Comparison of ENCODE assay signal across 19 cellular contexts in genomic region chr7:4837041-4837813, GRCh38. TPM values are rescaled to one million over a fixed set of nuclear protein-coding genes. Genes with fewer than 3 reads are reported as not detected.
DNase-seq lines count a peak whose midpoint lies in the region; ATAC-seq and TF ChIP-seq lines count a peak whose summit lies in the region.
"Had no signal": no experiment of that assay in that cellular context is flagged by ENCODE, and none has a peak within 500 bp of the region (broad histone marks: within the 10 kb centered on the region; RNA-seq: fewer than 3 reads in every experiment).

No MANE protein-coding gene starts in this region.

- H3K27me3 ChIP-seq in right atrium auricular region (no peaks in the 10 kb centered on the region), ectodermal cell (ENCODE audit: control insufficient read depth, insufficient read depth, low read length, poor library complexity, severe bottlenecking) (no peaks in the 10 kb centered on the region)

- H3K36me3 ChIP-seq in right atrium auricular region = peaks cover 8% of the 10 kb centered on the region
- H3K36me3 ChIP-seq in ectodermal cell (ENCODE audit: control insufficient read depth, insufficient read depth, low read length) = no peaks in the 10 kb centered on the region

- H3K9me3 ChIP-seq in right atrium auricular region (no peaks in the 10 kb centered on the region), ectodermal cell (ENCODE audit: control insufficient read depth, low read length) (no peaks in the 10 kb centered on the region)

- H3K4me1 ChIP-seq in right atrium auricular region = peaks cover 0 to 11% of the 10 kb centered on the region in 2 donors
- H3K4me1 ChIP-seq in ectodermal cell (ENCODE audit: control insufficient read depth, insufficient read depth, low read length) = peaks cover 19% of the 10 kb centered on the region
- H3K4me1 ChIP-seq: parathyroid adenoma had no signal

- POLR2A ChIA-PET in activated CD4-positive, alpha-beta memory T cell treated with anti-CD3 and anti-CD28 coated beads, Interleukin-2, amount 10 ng/mL, durations not matched to agents 7 days and 5 days (lab: Charles Lee) = no interaction called here

- ATAC-seq in natural killer cell treated with Interleukin-12 subunit alpha and Interleukin-12 subunit beta and Interleukin-15 and Interleukin-18, amount 100 ng/mL, for 72 hours = peak; percentile 9 to 38
- no peak for ATAC-seq in GM18861 (IDR thresholded peaks at IDR 0.05; ENCODE audit: unreplicated experiment)
- ATAC-seq: activated CD4-positive, CD25-positive, alpha-beta regulatory T cell treated with anti-CD3 and anti-CD28 coated beads, Interleukin-2, amount 50 U/mL, for 24 hours had no signal

- no peaks in the 10 kb centered on the region for H3K36me3 Mint-ChIP-seq in natural killer cell treated with Interleukin-12 subunit alpha and Interleukin-12 subunit beta and Interleukin-15 and Interleukin-18, amount 100 ng/mL, for 72 hours
- no peaks in the 10 kb centered on the region for H3K36me3 Mint-ChIP-seq in activated CD4-positive, alpha-beta memory T cell treated with anti-CD3 and anti-CD28 coated beads, Interleukin-2, amount 10 ng/mL, durations not matched to agents 7 days and 5 days (ENCODE audit: low read depth)
- H3K36me3 Mint-ChIP-seq in activated T-cell treated with anti-CD3 and anti-CD28 coated beads, Interleukin-2, amount 50 U/mL, for 24 hours (ENCODE audit: low read depth) = no peaks in the 10 kb centered on the region
- H3K36me3 Mint-ChIP-seq: CD4-positive, alpha-beta memory T cell; IgD-negative memory B cell had no signal

- H3K27ac ChIP-seq in right atrium auricular region (no peak overlapping the region), ectodermal cell (ENCODE audit: insufficient read depth, low read depth, low read length, poor library complexity, severe bottlenecking) (peak overlapping the region; percentile 44)
- H3K27ac ChIP-seq: parathyroid adenoma had no signal

- H3K9me3 Mint-ChIP-seq in natural killer cell treated with Interleukin-12 subunit alpha and Interleukin-12 subunit beta and Interleukin-15 and Interleukin-18, amount 100 ng/mL, for 72 hours = no peaks in the 10 kb centered on the region
- H3K9me3 Mint-ChIP-seq in activated CD4-positive, alpha-beta memory T cell treated with anti-CD3 and anti-CD28 coated beads, Interleukin-2, amount 10 ng/mL, durations not matched to agents 7 days and 5 days = no peaks in the 10 kb centered on the region
- no peaks in the 10 kb centered on the region for H3K9me3 Mint-ChIP-seq in activated T-cell treated with anti-CD3 and anti-CD28 coated beads, Interleukin-2, amount 50 U/mL, for 24 hours
- H3K9me3 Mint-ChIP-seq: CD4-positive, alpha-beta memory T cell; IgD-negative memory B cell; stimulated activated naive CD8-positive, alpha-beta T cell treated with anti-CD3 and anti-CD28 coated beads, Interleukin-15, Interleukin-2, amounts not matched to agents 100 ng/mL and 50 ng/mL, for 24 hours had no signal

- CTCF ChIA-PET in activated CD4-positive, alpha-beta memory T cell treated with anti-CD3 and anti-CD28 coated beads, Interleukin-2, amount 10 ng/mL, durations not matched to agents 7 days and 5 days (lab: Charles Lee) = no interaction called here

- no peak overlapping the region for H3K27ac Mint-ChIP-seq in natural killer cell treated with Interleukin-12 subunit alpha and Interleukin-12 subunit beta and Interleukin-15 and Interleukin-18, amount 100 ng/mL, for 72 hours
- H3K27ac Mint-ChIP-seq in activated CD4-positive, alpha-beta memory T cell treated with anti-CD3 and anti-CD28 coated beads, Interleukin-2, amount 10 ng/mL, durations not matched to agents 7 days and 5 days = no peak overlapping the region
- no peak overlapping the region for H3K27ac Mint-ChIP-seq in activated T-cell treated with anti-CD3 and anti-CD28 coated beads, Interleukin-2, amount 50 U/mL, for 24 hours
- H3K27ac Mint-ChIP-seq: IgD-negative memory B cell; stimulated activated naive CD8-positive, alpha-beta T cell treated with anti-CD3 and anti-CD28 coated beads, Interleukin-15, Interleukin-2, amounts not matched to agents 100 ng/mL and 50 ng/mL, for 24 hours had no signal

- DNase-seq in cardiac septum (ENCODE audit: low spot score) (peak; percentile 51), right atrium auricular region (ENCODE audit: low spot score) (no peak)
- no peak for DNase-seq in natural killer cell treated with Interleukin-12 subunit alpha and Interleukin-12 subunit beta and Interleukin-15 and Interleukin-18, amount 100 ng/mL, for 72 hours (ENCODE audit: low spot score)
- no peak for DNase-seq in activated CD4-positive, alpha-beta memory T cell treated with anti-CD3 and anti-CD28 coated beads, Interleukin-2, amount 10 ng/mL, durations not matched to agents 7 days and 5 days
- DNase-seq in stimulated activated CD8-positive, alpha-beta memory T cell treated with anti-CD3 and anti-CD28 coated beads, Interleukin-4, amount 100 ng/mL, for 48 hours = no peak
- no peak for DNase-seq in activated T-cell treated with anti-CD3 and anti-CD28 coated beads, Interleukin-2, amount 50 U/mL, for 24 hours
- DNase-seq: activated naive CD4-positive, alpha-beta T cell; anterior cingulate cortex; CD4-positive, alpha-beta memory T cell; kidney; stimulated activated CD4-positive, alpha-beta T cell treated with anti-CD3 and anti-CD28 coated beads, Interleukin-12 subunit alpha, Interleukin-12 subunit beta, amount 100 ng/mL, for 4 hours had no signal

- H3K4me3 ChIP-seq in right atrium auricular region (no peak overlapping the region), ectodermal cell (ENCODE audit: insufficient read depth, low read depth, low read length) (no peak overlapping the region)

- no peak for TF ChIP-seq CTCF in right atrium auricular region (IDR thresholded peaks at IDR 0.05)

- no peaks in the 10 kb centered on the region for H3K27me3 Mint-ChIP-seq in natural killer cell treated with Interleukin-12 subunit alpha and Interleukin-12 subunit beta and Interleukin-15 and Interleukin-18, amount 100 ng/mL, for 72 hours
- no peaks in the 10 kb centered on the region for H3K27me3 Mint-ChIP-seq in activated CD4-positive, alpha-beta memory T cell treated with anti-CD3 and anti-CD28 coated beads, Interleukin-2, amount 10 ng/mL, durations not matched to agents 7 days and 5 days
- H3K27me3 Mint-ChIP-seq in activated T-cell treated with anti-CD3 and anti-CD28 coated beads, Interleukin-2, amount 50 U/mL, for 24 hours = no peaks in the 10 kb centered on the region
- H3K27me3 Mint-ChIP-seq: IgD-negative memory B cell; stimulated activated naive CD8-positive, alpha-beta T cell treated with anti-CD3 and anti-CD28 coated beads, Interleukin-15, Interleukin-2, amounts not matched to agents 100 ng/mL and 50 ng/mL, for 24 hours had no signal

- peaks cover 0 to 3% of the 10 kb centered on the region in 2 donors for H3K4me1 Mint-ChIP-seq in natural killer cell treated with Interleukin-12 subunit alpha and Interleukin-12 subunit beta and Interleukin-15 and Interleukin-18, amount 100 ng/mL, for 72 hours (ENCODE audit: low read depth in 2 of 2)
- H3K4me1 Mint-ChIP-seq in activated CD4-positive, alpha-beta memory T cell treated with anti-CD3 and anti-CD28 coated beads, Interleukin-2, amount 10 ng/mL, durations not matched to agents 7 days and 5 days = no peaks in the 10 kb centered on the region
- H3K4me1 Mint-ChIP-seq in activated T-cell treated with anti-CD3 and anti-CD28 coated beads, Interleukin-2, amount 50 U/mL, for 24 hours (ENCODE audit: low read depth) = no peaks in the 10 kb centered on the region
- H3K4me1 Mint-ChIP-seq: CD4-positive, alpha-beta memory T cell; IgD-negative memory B cell had no signal

- 89% methylated on average over 24 of the region's 24 CpGs for WGBS in ectodermal cell, 2 experiments

- H3K4me3 Mint-ChIP-seq in natural killer cell treated with Interleukin-12 subunit alpha and Interleukin-12 subunit beta and Interleukin-15 and Interleukin-18, amount 100 ng/mL, for 72 hours = no peak overlapping the region
- no peak overlapping the region for H3K4me3 Mint-ChIP-seq in activated CD4-positive, alpha-beta memory T cell treated with anti-CD3 and anti-CD28 coated beads, Interleukin-2, amount 10 ng/mL, durations not matched to agents 7 days and 5 days
- no peak overlapping the region for H3K4me3 Mint-ChIP-seq in activated T-cell treated with anti-CD3 and anti-CD28 coated beads, Interleukin-2, amount 50 U/mL, for 24 hours
- H3K4me3 Mint-ChIP-seq: CD4-positive, alpha-beta memory T cell; IgD-negative memory B cell; stimulated activated naive CD8-positive, alpha-beta T cell treated with anti-CD3 and anti-CD28 coated beads, Interleukin-15, Interleukin-2, amounts not matched to agents 100 ng/mL and 50 ng/mL, for 24 hours had no signal

- intact Hi-C loops in cardiac septum (cut with DNase I) = no loop called here

RNA-seq across cellular contexts. Expression of gene PAPOLB, which starts 24.6 kb away (rescaled TPM):
- total RNA-seq in cardiac septum (0.05 TPM), right atrium auricular region (under 1 TPM; 0.11 to 0.28 TPM)
- polyA plus RNA-seq in ectodermal cell (2013, experiment 1 of 4) = 0.11 TPM
- polyA plus RNA-seq in ectodermal cell (2013, experiment 2 of 4) = 0.09 TPM
- not detected for polyA plus RNA-seq in ectodermal cell (2013, experiment 3 of 4)
- 0.08 TPM for polyA plus RNA-seq in ectodermal cell (2013, experiment 4 of 4)
- under 1 TPM in 1 of 2 donors, not detected in 1; 0.10 TPM for total RNA-seq in natural killer cell treated with Interleukin-12 subunit alpha and Interleukin-12 subunit beta and Interleukin-15 and Interleukin-18, amount 100 ng/mL, for 72 hours
- total RNA-seq in activated CD4-positive, alpha-beta memory T cell treated with anti-CD3 and anti-CD28 coated beads, Interleukin-2, amount 10 ng/mL, durations not matched to agents 7 days and 5 days = not detected
- total RNA-seq: CD4-positive, alpha-beta memory T cell; RPMI7951; T-helper 1 cell treated with Interleukin-12 subunit alpha and Interleukin-12 subunit beta and Interleukin-4 antibody, amounts not matched to agents 30 ng/mL and 1 ng/mL, for 36 hours had no signal
- polyA plus RNA-seq: CD4-positive, alpha-beta memory T cell; IgD-negative memory B cell had no signal

RNA-seq across cellular contexts. Expression of gene RADIL, which starts 46.3 kb away (rescaled TPM):
- total RNA-seq in cardiac septum (2.5 TPM), right atrium auricular region (10 to 100 TPM in 1 of 2 donors, 1 to 10 TPM in 1; 7.7 to 16.0 TPM)
- polyA plus RNA-seq in ectodermal cell (2013, experiment 1 of 4) = 11.6 TPM
- 9.9 TPM for polyA plus RNA-seq in ectodermal cell (2013, experiment 2 of 4)
- polyA plus RNA-seq in ectodermal cell (2013, experiment 3 of 4) = 8.8 TPM
- 10.4 TPM for polyA plus RNA-seq in ectodermal cell (2013, experiment 4 of 4)
- total RNA-seq in natural killer cell treated with Interleukin-12 subunit alpha and Interleukin-12 subunit beta and Interleukin-15 and Interleukin-18, amount 100 ng/mL, for 72 hours = under 1 TPM in 1 of 2 donors, not detected in 1; 0.19 TPM
- under 1 TPM in 1 of 2 experiments, not detected in 1; 0.05 TPM for total RNA-seq in activated CD4-positive, alpha-beta memory T cell treated with anti-CD3 and anti-CD28 coated beads, Interleukin-2, amount 10 ng/mL, durations not matched to agents 7 days and 5 days
- total RNA-seq: CD4-positive, alpha-beta memory T cell; RPMI7951 had no signal
- polyA plus RNA-seq: CD4-positive, alpha-beta memory T cell; IgD-negative memory B cell had no signal
